Comparison of ENCODE assay signal across 9 cellular contexts in the genomic region with DNA sequence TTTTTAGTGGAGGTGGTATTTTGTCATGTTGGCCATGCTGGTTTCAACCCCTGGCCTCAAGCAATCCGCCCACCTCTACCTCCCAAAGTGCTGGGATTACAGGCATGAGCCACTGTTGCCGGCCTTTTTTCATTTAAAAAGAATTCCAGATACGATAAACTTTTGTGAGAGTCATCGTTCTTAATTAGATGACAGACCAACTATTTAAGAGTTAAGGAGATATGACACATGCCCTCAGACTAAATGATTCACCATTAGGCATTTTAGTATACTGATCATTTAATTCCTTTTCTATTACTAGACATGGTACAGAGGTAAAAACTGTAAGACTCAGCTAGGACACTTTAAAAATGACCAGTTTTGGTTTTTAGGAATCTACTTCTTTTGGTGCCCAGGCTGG. TPM values are rescaled to one million over a fixed set of nuclear protein-coding genes. Genes with fewer than 3 reads are reported as not detected.
DNase-seq lines count a peak whose midpoint lies in the region; FAIRE-seq and TF ChIP-seq lines count a peak whose summit lies in the region.
"Had no signal": no experiment of that assay in that cellular context is flagged by ENCODE, and none has a peak within 500 bp of the region (broad histone marks: within the 10 kb centered on the region; RNA-seq: fewer than 3 reads in every experiment).

No MANE protein-coding gene starts in this region.

- no peaks in the 10 kb centered on the region for H3K9me3 ChIP-seq in DOHH2 (ENCODE audit: control insufficient read depth, insufficient read depth, low read length)
- no peaks in the 10 kb centered on the region for H3K9me3 ChIP-seq in MG63
- no peaks in the 10 kb centered on the region for H3K9me3 ChIP-seq in trophoblast cell (ENCODE audit: insufficient read depth, low read depth, low read length)
- no peaks in the 10 kb centered on the region for H3K9me3 ChIP-seq in small intestine (ENCODE audit: control insufficient read depth, low read depth)

- H3K27me3 ChIP-seq in DOHH2 (ENCODE audit: control insufficient read depth, low read length) (no peaks in the 10 kb centered on the region), MG63 (no peaks in the 10 kb centered on the region), trophoblast cell (ENCODE audit: insufficient read depth, low read length) (no peaks in the 10 kb centered on the region), small intestine (ENCODE audit: control insufficient read depth in 2 of 2, insufficient read depth in 2 of 2, low read length in 2 of 2) (no peaks in the 10 kb centered on the region)

- H3K4me3 ChIP-seq in DOHH2 (ENCODE audit: low read length) = peak overlapping the region; percentile 81
- peak overlapping the region; percentile 85 for H3K4me3 ChIP-seq in MG63
- no peak overlapping the region for H3K4me3 ChIP-seq in trophoblast cell (ENCODE audit: low read depth, low read length)
- no peak overlapping the region for H3K4me3 ChIP-seq in small intestine (ENCODE audit: low read depth in 1 of 2, low read length in 2 of 2)

- WGBS in trophoblast cell (ENCODE audit: extremely low coverage, insufficient coverage, insufficient read length) = no CpG with 5 or more reads among the region's 4 CpGs
- 88 to 91% (median 91%) methylated on average over 4 of the region's 4 CpGs for WGBS in small intestine, 3 donors

- no peak overlapping the region for H2BK5ac ChIP-seq in trophoblast cell (ENCODE audit: low read depth, low read length, poor library complexity)

- peaks cover 46% of the 10 kb centered on the region for H3F3A ChIP-seq in DOHH2 (ENCODE audit: control insufficient read depth, insufficient read depth)

- no peak overlapping the region for H2AK5ac ChIP-seq in trophoblast cell (ENCODE audit: low read length)

- no peak overlapping the region for H4K8ac ChIP-seq in trophoblast cell (ENCODE audit: low read depth, low read length)

- no peak overlapping the region for H2AFZ ChIP-seq in trophoblast cell (ENCODE audit: insufficient read depth, low read length, poor library complexity)

- H3K9ac ChIP-seq in trophoblast cell (ENCODE audit: low read length) = no peak overlapping the region

- H2BK120ac ChIP-seq in trophoblast cell (ENCODE audit: insufficient read depth, low read length, poor library complexity) = no peak overlapping the region

- H3K23ac ChIP-seq in trophoblast cell (ENCODE audit: low read length) = no peak overlapping the region

- peak overlapping the region; percentile 96 for H3K4me2 ChIP-seq in DOHH2 (ENCODE audit: low read length)
- H3K4me2 ChIP-seq in trophoblast cell (ENCODE audit: low read length) = no peak overlapping the region

- H4K20me1 ChIP-seq in DOHH2 (ENCODE audit: control insufficient read depth, insufficient read depth, low read depth, low read length) = no peaks in the 10 kb centered on the region

- H3K27ac ChIP-seq in DOHH2 (ENCODE audit: low read depth, low read length) = peak overlapping the region; percentile 94
- H3K27ac ChIP-seq in trophoblast cell (ENCODE audit: low read depth, low read length) = no peak overlapping the region
- no peak overlapping the region for H3K27ac ChIP-seq in small intestine (ENCODE audit: low read depth in 1 of 2, low read length in 1 of 2)

- H3K79me2 ChIP-seq in DOHH2 (ENCODE audit: control insufficient read depth, low read length) (peaks cover 89% of the 10 kb centered on the region), trophoblast cell (ENCODE audit: control insufficient read depth, insufficient read depth, low read length, poor library complexity) (peaks cover 2% of the 10 kb centered on the region)

- H4K91ac ChIP-seq in trophoblast cell (ENCODE audit: low read depth, low read length) = no peak overlapping the region

- TF ChIP-seq CTCF in DOHH2 (IDR thresholded peaks at IDR 0.05; ENCODE audit: low read depth, low read length, poor library complexity, severe bottlenecking) = no peak

- peaks cover 3% of the 10 kb centered on the region for H3K79me1 ChIP-seq in trophoblast cell (ENCODE audit: low read length)

- H3K9me2 ChIP-seq in DOHH2 (replicated peaks; ENCODE audit: control insufficient read depth, low read length) = no peaks in the 10 kb centered on the region

- H3K36me3 ChIP-seq in DOHH2 (ENCODE audit: control insufficient read depth, low read length) (peaks cover 61% of the 10 kb centered on the region), MG63 (peaks cover 39% of the 10 kb centered on the region), trophoblast cell (ENCODE audit: control insufficient read depth in 1 of 2, insufficient read depth in 2 of 2, low read length in 2 of 2) (no peaks in the 10 kb centered on the region), small intestine (ENCODE audit: control insufficient read depth in 2 of 2, insufficient read depth in 2 of 2, low read length in 2 of 2) (no peaks in the 10 kb centered on the region)

- FAIRE-seq in GM12891 (lab: Jason Lieb, UNC) = no peak
- FAIRE-seq in small intestine (lab: Jason Lieb, UNC) = no peak
- FAIRE-seq: frontal cortex had no signal

- DNase-seq in MG63 (peak; percentile 62), dedifferentiated amniotic fluid mesenchymal stem cell (ENCODE audit: extremely low spot score) (peak; percentile 66), trophoblast cell (peak; percentile 84 to 96), cerebellum (ENCODE audit: low spot score) (no peak), GM12891 (ENCODE audit: insufficient read length, low spot score) (no peak), small intestine (no peak)
- DNase-seq: stimulated activated CD4-positive, alpha-beta T cell treated with anti-CD3 and anti-CD28 coated beads, Interleukin-4, amount 100 ng/mL, for 4 hours had no signal

- H3K4me1 ChIP-seq in DOHH2 (ENCODE audit: control insufficient read depth, low read length) (peaks cover 79% of the 10 kb centered on the region), trophoblast cell (ENCODE audit: control insufficient read depth in 1 of 2, insufficient read depth in 2 of 2, low read length in 2 of 2) (peaks cover 0 to 4% of the 10 kb centered on the region in 2 experiments), small intestine (ENCODE audit: control insufficient read depth in 2 of 2, insufficient read depth in 1 of 2, low read depth in 1 of 2, low read length in 1 of 2) (no peaks in the 10 kb centered on the region)

- no peak overlapping the region for H3K18ac ChIP-seq in trophoblast cell (ENCODE audit: low read length)

- TF ChIP-seq POLR2A in GM12891 (IDR thresholded peaks at IDR 0.05; ENCODE audit: low read depth, low read length) = no peak

- H3K4ac ChIP-seq in trophoblast cell (ENCODE audit: low read depth, low read length) = no peak overlapping the region

- H3K14ac ChIP-seq in trophoblast cell (ENCODE audit: low read length) = no peak overlapping the region

- no peak overlapping the region for H2BK12ac ChIP-seq in trophoblast cell (ENCODE audit: low read length)

- H4K12ac ChIP-seq in trophoblast cell (ENCODE audit: low read depth, low read length) = no peak overlapping the region

TF ChIP-seq in GM12891, 5 proteins besides CTCF, POLR2A, EP300 and RAD21:
- TF ChIP-seq TAF1 (IDR thresholded peaks at IDR 0.05; ENCODE audit: low read depth, low read length) = no peak
- TF ChIP-seq POU2F2 (IDR thresholded peaks at IDR 0.05; ENCODE audit: low read depth, low read length) = no peak
- no peak for TF ChIP-seq SPI1 (IDR thresholded peaks at IDR 0.05; ENCODE audit: low read depth, low read length)

RNA-seq across cellular contexts. Expression of a gene that starts 2.4 kb away (rescaled TPM):
- total RNA-seq in MG63 (2014; rRNA removed; shearing (Covaris generic); ENCODE audit: low replicate concordance) = 75.0 and 96.8 TPM in 2 replicates
- 20.1 TPM in 2 replicates for polyA plus RNA-seq in trophoblast cell (2013)
- 45.3 TPM for total RNA-seq in cerebellum
- polyA plus RNA-seq in GM12891 (2012; ENCODE audit: low read depth, missing spikeins) = 37.8 TPM
- 10 to 100 TPM; 15.5 to 23.7 (median 18.6) TPM for polyA plus RNA-seq in small intestine

RNA-seq across cellular contexts. Expression of a gene that starts 5.4 kb away (rescaled TPM):
- total RNA-seq in MG63 (2014; rRNA removed; shearing (Covaris generic); ENCODE audit: low replicate concordance) = 14.5 and 20.7 TPM in 2 replicates
- 13.6 and 15.0 TPM in 2 replicates for polyA plus RNA-seq in trophoblast cell (2013)
- total RNA-seq in cerebellum = 63.5 TPM
- 24.6 TPM for polyA plus RNA-seq in GM12891 (2012; ENCODE audit: low read depth, missing spikeins)
- 10 to 100 TPM in 1 of 3 donors, 1 to 10 TPM in 2; 7.0 to 10.7 (median 7.4) TPM for polyA plus RNA-seq in small intestine

RNA-seq across cellular contexts. Expression of a gene that starts 46.7 kb away (rescaled TPM):
- total RNA-seq in MG63 (2014; rRNA removed; shearing (Covaris generic); ENCODE audit: low replicate concordance) = 0.47 and 8.3 TPM in 2 replicates
- polyA plus RNA-seq in trophoblast cell (2013) = 7.9 and 8.3 TPM in 2 replicates
- total RNA-seq in cerebellum = 48.5 TPM
- 17.1 TPM for polyA plus RNA-seq in GM12891 (2012; ENCODE audit: low read depth, missing spikeins)
- polyA plus RNA-seq in small intestine = 10 to 100 TPM in 1 of 3 donors, 1 to 10 TPM in 2; 5.4 to 10.8 (median 5.4) TPM

Comparison
In these comparisons a context has a peak if more than half of its experiments do, and no peak if none do; other contexts are left out.
1. H3K4me3 ChIP-seq: peak in DOHH2 (single experiment) and MG63 (single experiment); none in trophoblast cell (single experiment) and small intestine (0 of 2).
2. DNase-seq: peak in MG63 (single experiment), dedifferentiated amniotic fluid mesenchymal stem cell (single experiment) and trophoblast cell (2 of 2); none in cerebellum (single experiment), GM12891 (single experiment) and small intestine (single experiment).